8 cellular contexts compared by ENCODE assay signal in the genomic region with DNA sequence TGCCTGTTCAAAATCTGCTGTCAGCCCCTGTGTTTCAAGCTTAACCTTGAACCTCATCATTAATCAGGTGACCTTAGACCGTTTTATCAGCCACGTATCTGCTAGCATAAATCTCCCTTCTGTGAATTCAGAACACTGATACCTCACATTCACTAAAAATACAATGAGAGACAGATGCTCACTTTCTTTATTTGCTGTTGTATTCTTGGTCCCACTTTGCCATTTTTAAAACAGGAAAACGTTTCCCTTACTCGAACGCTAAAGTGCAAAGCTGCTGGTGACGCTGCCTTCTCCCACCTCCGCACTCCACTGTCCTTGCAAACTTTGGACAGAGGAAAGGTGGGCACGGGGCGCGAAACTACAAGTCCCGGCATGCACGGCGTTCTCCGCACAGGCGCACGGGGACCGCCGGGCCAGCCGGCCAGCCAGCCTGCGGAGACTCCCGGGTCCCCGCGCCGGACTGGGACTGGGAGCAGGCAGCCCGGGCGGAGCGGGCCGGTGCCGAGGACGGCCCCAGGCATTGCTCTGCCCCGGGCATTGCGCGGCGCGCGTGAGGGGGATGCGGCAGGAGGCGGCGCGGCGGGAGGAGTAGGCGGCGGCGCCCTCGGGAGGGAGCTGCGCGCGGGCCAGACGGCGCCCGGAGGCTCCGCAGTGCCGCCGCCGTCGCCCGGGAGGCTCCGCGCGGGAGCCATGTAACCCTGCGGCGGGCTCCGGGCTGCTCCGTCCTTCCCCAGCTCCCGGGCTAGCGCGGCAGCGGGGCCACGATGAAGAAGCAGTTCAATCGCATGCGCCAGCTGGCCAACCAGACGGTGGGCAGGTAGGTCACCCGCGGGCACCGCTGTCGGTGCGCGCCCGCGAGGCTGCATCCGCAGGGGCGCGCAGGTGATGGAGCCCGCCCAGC. TPM values are rescaled to one million over a fixed set of nuclear protein-coding genes. Genes with fewer than 3 reads are reported as not detected.
DNase-seq lines count a peak whose midpoint lies in the region; ATAC-seq and TF ChIP-seq lines count a peak whose summit lies in the region.

A gene with protein sequence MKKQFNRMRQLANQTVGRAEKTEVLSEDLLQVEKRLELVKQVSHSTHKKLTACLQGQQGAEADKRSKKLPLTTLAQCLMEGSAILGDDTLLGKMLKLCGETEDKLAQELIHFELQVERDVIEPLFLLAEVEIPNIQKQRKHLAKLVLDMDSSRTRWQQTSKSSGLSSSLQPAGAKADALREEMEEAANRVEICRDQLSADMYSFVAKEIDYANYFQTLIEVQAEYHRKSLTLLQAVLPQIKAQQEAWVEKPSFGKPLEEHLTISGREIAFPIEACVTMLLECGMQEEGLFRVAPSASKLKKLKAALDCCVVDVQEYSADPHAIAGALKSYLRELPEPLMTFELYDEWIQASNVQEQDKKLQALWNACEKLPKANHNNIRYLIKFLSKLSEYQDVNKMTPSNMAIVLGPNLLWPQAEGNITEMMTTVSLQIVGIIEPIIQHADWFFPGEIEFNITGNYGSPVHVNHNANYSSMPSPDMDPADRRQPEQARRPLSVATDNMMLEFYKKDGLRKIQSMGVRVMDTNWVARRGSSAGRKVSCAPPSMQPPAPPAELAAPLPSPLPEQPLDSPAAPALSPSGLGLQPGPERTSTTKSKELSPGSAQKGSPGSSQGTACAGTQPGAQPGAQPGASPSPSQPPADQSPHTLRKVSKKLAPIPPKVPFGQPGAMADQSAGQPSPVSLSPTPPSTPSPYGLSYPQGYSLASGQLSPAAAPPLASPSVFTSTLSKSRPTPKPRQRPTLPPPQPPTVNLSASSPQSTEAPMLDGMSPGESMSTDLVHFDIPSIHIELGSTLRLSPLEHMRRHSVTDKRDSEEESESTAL (plus strand): TSS at position 424 of the 901 bp plus-strand sequence. CDS start 341 bp downstream, at position 765.

- H3K27ac ChIP-seq in angular gyrus (ENCODE audit: low read depth, low read length): peak within 1 kb of the TSS; percentile 48
- H3K27ac ChIP-seq in right cardiac atrium (ENCODE audit: low read length): peak within 1 kb of the TSS; percentile 49

- H3K4me3 ChIP-seq in right cardiac atrium (ENCODE audit: low read length): peak within 1 kb of the TSS; percentile 64

- WGBS in right cardiac atrium: under 1% methylated on average over 84 of the region's 84 CpGs

- no peaks in the 10 kb centered on the region for H3K4me1 ChIP-seq in right cardiac atrium (ENCODE audit: control insufficient read depth, insufficient read depth, low read length)

- intact Hi-C loops in right cardiac atrium (cut with DNase I): no loop called here
- intact Hi-C loops in posterior cingulate gyrus (cut with DNase I): no loop called here

- no peaks in the 10 kb centered on the region for H3K9me3 ChIP-seq in right cardiac atrium (ENCODE audit: control insufficient read depth, low read length)

- no peaks in the 10 kb centered on the region for H3K27me3 ChIP-seq in right cardiac atrium (ENCODE audit: control insufficient read depth, insufficient read depth)

- peak; percentile 11 for DNase-seq in AG09319 (ENCODE audit: extremely low read depth, low read depth)
- DNase-seq in NCI-H226: peak; percentile 39
- peak; percentile 77 to 90 (median 89) for DNase-seq in right cardiac atrium
- peak; percentile 55 to 96 (median 70) for DNase-seq in posterior cingulate gyrus
- DNase-seq in NCI-H1092 (lab: John Stamatoyannopoulos, UW): no peak

- peak; percentile 27 for TF ChIP-seq POLR2A in GM18505 (IDR thresholded peaks at IDR 0.05; ENCODE audit: borderline replicate concordance, extremely low read depth, insufficient read depth, insufficient read length)

- peak; percentile 92 for ATAC-seq in GM18505 (IDR thresholded peaks at IDR 0.05; ENCODE audit: unreplicated experiment)
- peak; percentile 95 for ATAC-seq in HG02885 (IDR thresholded peaks at IDR 0.05; ENCODE audit: poor library complexity, unreplicated experiment)
- ATAC-seq in right cardiac atrium: peak; percentile 96

- no peak for TF ChIP-seq CTCF in AG09319 (IDR thresholded peaks at IDR 0.05; ENCODE audit: low read depth, low read length)

RNA-seq across cellular contexts. Expression of the gene that starts here (rescaled TPM):
- 10 to 100 TPM in 3 of 4 donors, 1 to 10 TPM in 1; 7.8 to 13.6 (median 11.8) TPM for total RNA-seq in right cardiac atrium
- 6.7 TPM for polyA plus RNA-seq in right cardiac atrium
